Comparison of ENCODE assay signal across 8 cellular contexts in genomic region chr17:63406689-63407330, GRCh38. TPM values are rescaled to one million over a fixed set of nuclear protein-coding genes. Genes with fewer than 3 reads are reported as not detected.
A peak's percentile ranks its signal among the peaks of the same experiment; 100 is the strongest.
DNase-seq lines count a peak whose midpoint lies in the region; ATAC-seq, FAIRE-seq and TF ChIP-seq lines count a peak whose summit lies in the region.

No MANE protein-coding gene starts in this region.

- H3K4me1 ChIP-seq in ovary (ENCODE audit: insufficient read depth), result peaks cover 4% of the 10 kb centered on the region

- TF ChIP-seq POLR2A in ovary (IDR thresholded peaks at IDR 0.05), result no peak

- no peaks in the 10 kb centered on the region for H3K27me3 ChIP-seq in ovary

- DNase-seq in DMS114 treated with DMSO at 0.1 percent for 48 hours (lab: John Stamatoyannopoulos, UW; ENCODE audit: unreplicated experiment) (peak; percentile 67), LoVo (ENCODE audit: low spot score) (peak; percentile 88), RCC 7860 (ENCODE audit: low spot score) (peak; percentile 74), foreskin melanocyte (peak; percentile 74), ovary (peak in 4 of 5 donors; percentile 49 to 79 (median 70)), ureter (ENCODE audit: low spot score) (peak; percentile 79)
- peak; percentile 35 for DNase-seq in activated T-helper 9 cell treated with anti-CD3 and anti-CD28 coated beads, Interleukin-2, amount 50 U/mL, for 16 hours (ENCODE audit: low read depth)

- TF ChIP-seq CTCF in ovary (IDR thresholded peaks at IDR 0.05), result peak; percentile 66 to 84 (median 68)

- 26 to 29% (median 28%) methylated on average over 4 of the region's 4 CpGs for WGBS in ovary, 3 donors

- no peak overlapping the region for H3K4me3 ChIP-seq in ovary

- H3K9me3 ChIP-seq in ovary, result no peaks in the 10 kb centered on the region

- TF ChIP-seq EP300 in ovary (IDR thresholded peaks at IDR 0.05), result no peak

- ATAC-seq in GM21619 (IDR thresholded peaks at IDR 0.05; ENCODE audit: unreplicated experiment), result peak; percentile 91

- H3K36me3 ChIP-seq in ovary, result no peaks in the 10 kb centered on the region

- no peak overlapping the region for H3K27ac ChIP-seq in ovary

- intact Hi-C loops in ovary (cut with DNase I), result loop anchor here in 2 of 4 donors (5.0 to 10.0 kb wide), 2 partner anchors 442 to 705 kb away; partner anchors contain the start of gene TANC2 (in 1 of the 2)

- peak; percentile 47 for FAIRE-seq in RCC 7860 (lab: Jason Lieb, UNC)

RNA-seq across cellular contexts. Expression of gene CYB561, which starts 39.3 kb away (rescaled TPM):
- total RNA-seq in ovary (10 to 100 TPM in 6 of 7 donors, 1 to 10 TPM in 1; 9.3 to 43.8 (median 18.8) TPM), ureter (70.8 TPM)
- polyA plus RNA-seq in ovary, result 10 to 100 TPM in 1 of 2 donors, 1 to 10 TPM in 1; 8.6 to 10.5 TPM

Comparison
In these comparisons a context has a peak if more than half of its experiments do, and no peak if none do; other contexts are left out.
1. DNase-seq: peak in every context shown above with its lines; median percentile 88 in LoVo; 79 in ureter; 74 in RCC 7860; 74 in foreskin melanocyte; 70 in ovary; 67 in DMS114 treated with DMSO at 0.1 percent for 48 hours; 35 in activated T-helper 9 cell treated with anti-CD3 and anti-CD28 coated beads, Interleukin-2, amount 50 U/mL, for 16 hours.